Comparison of ENCODE assay signal across 8 cellular contexts in the genomic region with DNA sequence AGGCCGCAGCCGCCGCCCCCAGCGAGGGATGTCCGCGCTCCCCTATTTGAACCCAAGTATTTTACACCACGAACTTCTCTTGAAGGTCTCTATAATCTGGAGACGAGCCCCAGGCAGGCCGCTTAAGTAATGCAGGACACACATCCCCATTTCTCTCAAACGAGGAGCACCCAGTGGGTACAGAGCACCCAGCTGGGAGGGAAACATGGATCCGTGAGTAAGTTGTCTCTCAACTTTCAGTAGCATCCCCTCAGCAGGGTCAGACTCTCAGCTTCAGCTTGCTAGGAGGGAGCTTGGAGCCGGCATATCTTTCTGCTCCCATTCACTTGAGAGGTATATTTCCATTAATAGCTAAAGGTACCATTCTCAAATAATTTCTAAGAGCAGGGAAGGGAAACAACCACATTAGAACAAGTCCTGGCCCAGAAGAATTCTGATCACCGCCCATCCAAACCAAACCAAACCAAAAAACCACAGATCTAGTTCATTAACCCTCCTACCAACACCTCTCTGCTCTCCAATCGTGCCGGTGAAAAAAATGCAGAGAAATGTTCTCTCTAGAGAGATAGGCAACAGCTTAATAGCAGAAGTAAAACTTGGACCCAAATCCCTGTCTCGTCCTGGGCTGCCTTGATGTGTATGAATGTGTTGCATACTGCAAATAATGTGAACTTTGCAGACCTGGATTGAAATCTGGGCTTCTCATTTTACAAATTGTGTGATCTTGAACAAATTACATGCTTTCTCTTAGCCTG. TPM values are rescaled to one million over a fixed set of nuclear protein-coding genes. Genes with fewer than 3 reads are reported as not detected.
DNase-seq lines count a peak whose midpoint lies in the region; ATAC-seq and TF ChIP-seq lines count a peak whose summit lies in the region.

No MANE protein-coding gene starts in this region.

- H3K4me1 ChIP-seq in RWPE2 (ENCODE audit: insufficient read depth, poor library complexity, severe bottlenecking) = no peaks in the 10 kb centered on the region
- peaks cover 10% of the 10 kb centered on the region for H3K4me1 ChIP-seq in mucosa of stomach (ENCODE audit: control insufficient read depth, insufficient read depth, low read length)

- H3K9ac ChIP-seq in mucosa of stomach (ENCODE audit: low read length) = peak overlapping the region; percentile 81

- H3K36me3 ChIP-seq in RWPE2 (ENCODE audit: low read depth) = no peaks in the 10 kb centered on the region
- no peaks in the 10 kb centered on the region for H3K36me3 ChIP-seq in mucosa of stomach (ENCODE audit: control insufficient read depth, insufficient read depth, low read length)

- peaks cover 2% of the 10 kb centered on the region for H3K9me3 ChIP-seq in RWPE2 (ENCODE audit: severe bottlenecking)
- no peaks in the 10 kb centered on the region for H3K9me3 ChIP-seq in mucosa of stomach (ENCODE audit: control insufficient read depth, low read length)

- H3K27me3 ChIP-seq in RWPE2 (ENCODE audit: insufficient read depth, poor library complexity, severe bottlenecking) = no peaks in the 10 kb centered on the region
- H3K27me3 ChIP-seq in mucosa of stomach (ENCODE audit: control insufficient read depth, insufficient read depth, low read length) = no peaks in the 10 kb centered on the region

- H3K27ac ChIP-seq in RWPE2 (ENCODE audit: poor library complexity, severe bottlenecking) = no peak overlapping the region

- ATAC-seq in HG02885 (IDR thresholded peaks at IDR 0.05; ENCODE audit: poor library complexity, unreplicated experiment) = peak; percentile 8
- peak; percentile 36 for ATAC-seq in RWPE2 (ENCODE audit: low read depth)

- peak overlapping the region; percentile 78 for H3K4me3 ChIP-seq in RWPE2 (ENCODE audit: severe bottlenecking)
- H3K4me3 ChIP-seq in epithelial cell of esophagus (ENCODE audit: low read length) = peak overlapping the region; percentile 54
- H3K4me3 ChIP-seq in mucosa of stomach (ENCODE audit: low read length) = peak overlapping the region; percentile 56

- no peak for TF ChIP-seq CTCF in RWPE2 (IDR thresholded peaks at IDR 0.05; ENCODE audit: poor library complexity, severe bottlenecking)
- TF ChIP-seq CTCF in epithelial cell of esophagus (IDR thresholded peaks at IDR 0.05; ENCODE audit: insufficient read depth, low read depth, low read length, missing control alignments) = no peak

- intact Hi-C loops in posterior vena cava (cut with DNase I) = no loop called here

- DNase-seq in SKM-1 treated with dmso at 0.1 percent for 144 hours (lab: John Stamatoyannopoulos, UW; ENCODE audit: unreplicated experiment) = peak; percentile 6
- no peak for DNase-seq in SKM-1 (lab: John Stamatoyannopoulos, UW; ENCODE audit: unreplicated experiment)
- DNase-seq in RWPE2 (ENCODE audit: low spot score) = no peak
- DNase-seq in epithelial cell of esophagus (ENCODE audit: low read depth) = peak; percentile 4
- no peak for DNase-seq in GDM1 (lab: John Stamatoyannopoulos, UW)
- DNase-seq in posterior vena cava (ENCODE audit: low spot score) = no peak

RNA-seq across cellular contexts. Expression of a gene that starts 0.9 kb away (rescaled TPM):
- total RNA-seq in posterior vena cava = 10 to 100 TPM; 12.0 to 17.0 TPM

Comparison
In these comparisons a context has a peak if more than half of its experiments do, and no peak if none do; other contexts are left out.
1. DNase-seq: peak in SKM-1 treated with dmso at 0.1 percent for 144 hours (single experiment) and epithelial cell of esophagus (single experiment); none in SKM-1 (single experiment), RWPE2 (single experiment), GDM1 (single experiment) and posterior vena cava (single experiment).
2. Peak in every context shown above with its lines, with median percentiles within 50 percentile points of each other: H3K4me3 ChIP-seq.